ENCODE assay signal across 1 cellular context in the genomic region with DNA sequence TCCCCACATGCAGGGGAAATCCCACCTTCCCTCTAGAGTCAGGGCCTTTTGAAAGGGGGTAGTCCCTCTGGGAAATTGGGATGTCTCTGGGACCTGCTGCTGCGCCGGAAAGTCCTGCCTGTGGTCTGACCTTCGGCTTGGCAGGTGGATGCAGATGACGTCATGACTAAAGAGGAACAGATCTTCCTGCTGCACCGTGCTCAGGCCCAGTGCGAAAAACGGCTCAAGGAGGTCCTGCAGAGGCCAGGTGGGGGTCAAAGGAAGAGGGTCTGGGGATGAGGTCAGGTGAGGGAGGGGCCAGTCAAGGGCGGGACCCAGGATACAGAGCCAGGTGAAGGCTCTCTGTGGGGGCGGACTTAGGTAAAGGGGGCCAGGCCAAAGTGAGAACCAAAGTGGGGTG.
TF ChIP-seq lines count a peak whose summit lies in the region.

No MANE protein-coding gene starts in this region.

TF ChIP-seq in HepG2, 621 proteins besides CTCF, POLR2A, EP300 and RAD21:
- TF ChIP-seq ATF7 (IDR thresholded peaks at IDR 0.05) (peak; percentile 99), ATF7 (CRISPR knock-in tag; IDR thresholded peaks at IDR 0.05) (no peak), NR2F6 (IDR thresholded peaks at IDR 0.05) (no peak), NR2F6 (CRISPR knock-in tag; IDR thresholded peaks at IDR 0.05) (no peak), CREB1 (IDR thresholded peaks at IDR 0.05) (peak; percentile 95), CREB1 (CRISPR knock-in tag; IDR thresholded peaks at IDR 0.05) (no peak)
